20 cellular contexts compared by ENCODE assay signal in genomic region chr2:17608251-17608650, GRCh38.
"Had no signal": no experiment of that assay in that cellular context is flagged by ENCODE, and none has a peak within 500 bp of the region (broad histone marks: within the 10 kb centered on the region; RNA-seq: fewer than 3 reads in every experiment).

No MANE protein-coding gene starts in this region.

- H3K9me3 ChIP-seq: heart right ventricle, left lung, tibial artery had no signal

- H3K27me3 Mint-ChIP-seq: activated CD4-positive, alpha-beta memory T cell treated with anti-CD3 and anti-CD28 coated beads, Interleukin-2, amount 10 ng/mL, durations not matched to agents 7 days and 5 days had no signal

- ATAC-seq: activated CD4-positive, CD25-positive, alpha-beta regulatory T cell treated with anti-CD3 and anti-CD28 coated beads, Interleukin-2, amount 50 U/mL, for 24 hours; activated T-cell treated with anti-CD3 and anti-CD28 coated beads, Interleukin-2, amount 50 U/mL, for 72 hours; heart right ventricle; left lung; naive thymus-derived CD8-positive, alpha-beta T cell; stimulated activated naive CD8-positive, alpha-beta T cell treated with anti-CD3 and anti-CD28 coated beads, Interleukin-15, amount 100 ng/mL, for 72 hours had no signal

- DNase-seq: activated CD4-positive, alpha-beta memory T cell treated with anti-CD3 and anti-CD28 coated beads, Interleukin-2, amount 10 ng/mL, durations not matched to agents 7 days and 5 days; activated CD4-positive, alpha-beta T cell treated with anti-CD3 and anti-CD28 coated beads, Interleukin-2, amount 10 ng/mL, durations not matched to agents 24 days and 14 days; activated effector memory CD4-positive, alpha-beta T cell treated with Interleukin-2 at 50 U/mL for 16 hours; activated naive CD4-positive, alpha-beta T cell treated with anti-CD3 and anti-CD28 coated beads for 36 hours; activated T-cell treated with anti-CD3 and anti-CD28 coated beads, Interleukin-2, amount 50 U/mL, for 72 hours; cerebellar nuclear complex; foreskin fibroblast; heart right ventricle; kidney; left lung; naive thymus-derived CD8-positive, alpha-beta T cell; stimulated activated CD4-positive, alpha-beta T cell treated with anti-CD3 and anti-CD28 coated beads, Interleukin-1b, Interleukin-23, amount 100 ng/mL, for 48 hours; stimulated activated naive CD8-positive, alpha-beta T cell treated with anti-CD3 and anti-CD28 coated beads, Interleukin-15, amount 100 ng/mL, for 72 hours; tibial artery had no signal

- H3K4me1 ChIP-seq: left lung had no signal

- H3K4me3 Mint-ChIP-seq: activated CD4-positive, alpha-beta memory T cell treated with anti-CD3 and anti-CD28 coated beads, Interleukin-2, amount 10 ng/mL, durations not matched to agents 7 days and 5 days; activated CD4-positive, alpha-beta T cell treated with anti-CD3 and anti-CD28 coated beads, Interleukin-2, amount 10 ng/mL, durations not matched to agents 24 days and 14 days; activated naive CD4-positive, alpha-beta T cell treated with anti-CD3 and anti-CD28 coated beads for 36 hours; activated T-cell treated with anti-CD3 and anti-CD28 coated beads, Interleukin-2, amount 50 U/mL, for 72 hours; naive thymus-derived CD8-positive, alpha-beta T cell; stimulated activated naive CD8-positive, alpha-beta T cell treated with anti-CD3 and anti-CD28 coated beads, Interleukin-15, amount 100 ng/mL, for 72 hours had no signal

- H3K27ac ChIP-seq: coronary artery, epithelial cell of prostate, left lung, tibial artery, VCaP had no signal

- H3K27ac Mint-ChIP-seq: activated CD4-positive, alpha-beta memory T cell treated with anti-CD3 and anti-CD28 coated beads, Interleukin-2, amount 10 ng/mL, durations not matched to agents 7 days and 5 days; activated CD4-positive, alpha-beta T cell treated with anti-CD3 and anti-CD28 coated beads, Interleukin-2, amount 10 ng/mL, durations not matched to agents 24 days and 14 days; activated naive CD4-positive, alpha-beta T cell treated with anti-CD3 and anti-CD28 coated beads for 36 hours; activated T-cell treated with anti-CD3 and anti-CD28 coated beads, Interleukin-2, amount 50 U/mL, for 72 hours; naive thymus-derived CD8-positive, alpha-beta T cell; progenitor cell of endocrine pancreas; stimulated activated naive CD8-positive, alpha-beta T cell treated with anti-CD3 and anti-CD28 coated beads, Interleukin-15, amount 100 ng/mL, for 72 hours had no signal

- H3K4me3 ChIP-seq: coronary artery, heart right ventricle, left lung, lung, tibial artery had no signal

- H3K36me3 ChIP-seq: heart right ventricle, left lung, tibial artery had no signal

- H3K9me3 Mint-ChIP-seq: activated CD4-positive, alpha-beta memory T cell treated with anti-CD3 and anti-CD28 coated beads, Interleukin-2, amount 10 ng/mL, durations not matched to agents 7 days and 5 days; activated CD4-positive, alpha-beta T cell treated with anti-CD3 and anti-CD28 coated beads, Interleukin-2, amount 10 ng/mL, durations not matched to agents 24 days and 14 days; activated naive CD4-positive, alpha-beta T cell treated with anti-CD3 and anti-CD28 coated beads for 36 hours; naive thymus-derived CD8-positive, alpha-beta T cell; stimulated activated naive CD8-positive, alpha-beta T cell treated with anti-CD3 and anti-CD28 coated beads, Interleukin-15, amount 100 ng/mL, for 72 hours had no signal

- H3K36me3 Mint-ChIP-seq: naive thymus-derived CD8-positive, alpha-beta T cell had no signal

- H3K27me3 ChIP-seq: heart right ventricle, left lung, tibial artery had no signal

- H3K4me1 Mint-ChIP-seq: activated CD4-positive, alpha-beta memory T cell treated with anti-CD3 and anti-CD28 coated beads, Interleukin-2, amount 10 ng/mL, durations not matched to agents 7 days and 5 days; activated CD4-positive, alpha-beta T cell treated with anti-CD3 and anti-CD28 coated beads, Interleukin-2, amount 10 ng/mL, durations not matched to agents 24 days and 14 days; naive thymus-derived CD8-positive, alpha-beta T cell; stimulated activated naive CD8-positive, alpha-beta T cell treated with anti-CD3 and anti-CD28 coated beads, Interleukin-15, amount 100 ng/mL, for 72 hours had no signal
